In genomic region chr7:121323934-121324333, GRCh38 we compare ENCODE assay signal across 23 cellular contexts. TPM values are rescaled to one million over a fixed set of nuclear protein-coding genes. Genes with fewer than 3 reads are reported as not detected.
DNase-seq lines count a peak whose midpoint lies in the region; ATAC-seq, FAIRE-seq and TF ChIP-seq lines count a peak whose summit lies in the region.
"Had no signal": no experiment of that assay in that cellular context is flagged by ENCODE, and none has a peak within 500 bp of the region (broad histone marks: within the 10 kb centered on the region; RNA-seq: fewer than 3 reads in every experiment).

No MANE protein-coding gene starts in this region.

- H3K27ac ChIP-seq in BLaER1 (peak overlapping the region; percentile 99; the same call in 1 of the 2 replicates), HEK293 (ENCODE audit: extremely low read depth, low read depth, low read length) (no peak overlapping the region), H1 (ENCODE audit: low read depth, low read length) (no peak overlapping the region), heart left ventricle (no peak overlapping the region)
- H3K27ac ChIP-seq: HL-60 had no signal

- H2BK120ac ChIP-seq in H1 (replicated peaks; ENCODE audit: low read depth, low read length) = no peak overlapping the region

- H2BK15ac ChIP-seq in H1 (ENCODE audit: low read length) = no peak overlapping the region

- H3K9ac ChIP-seq in BLaER1 = peak overlapping the region; percentile 99
- no peak overlapping the region for H3K9ac ChIP-seq in H1 (replicated peaks in 1 of 4; ENCODE audit: extremely low read depth in 1 of 4, low read depth in 3 of 4, low read length in 3 of 4)

- H2BK12ac ChIP-seq in H1 (ENCODE audit: low read depth, low read length) = no peak overlapping the region

- H2AK5ac ChIP-seq in H1 (ENCODE audit: low read depth, low read length) = no peak overlapping the region

- ATAC-seq in stimulated activated memory B cell treated with anti-CD40 and anti-IgM and Interleukin-4, amounts not matched to agents 10 μg/mL and 1 μg/mL and 100 μg/mL, for 72 hours = no peak
- ATAC-seq in HG03095 (IDR thresholded peaks at IDR 0.05; ENCODE audit: unreplicated experiment) (no peak), HG03139 (IDR thresholded peaks at IDR 0.05; ENCODE audit: unreplicated experiment) (no peak), heart left ventricle (no peak)

- peak overlapping the region; percentile 18 for H3K27ac Mint-ChIP-seq in stimulated activated memory B cell treated with anti-CD40 and anti-IgM and Interleukin-4, amounts not matched to agents 10 μg/mL and 1 μg/mL and 100 μg/mL, for 72 hours
- H3K27ac Mint-ChIP-seq: CD4-positive, CD25-positive, alpha-beta regulatory T cell; CD8-positive, alpha-beta memory T cell; H9 had no signal

- H3K56ac ChIP-seq in H1 (replicated peaks; ENCODE audit: insufficient read length, low read depth, low read length) = no peak overlapping the region

- peak overlapping the region; percentile 76 for H3K4me2 ChIP-seq in BLaER1
- no peak overlapping the region for H3K4me2 ChIP-seq in H1 (ENCODE audit: insufficient read depth in 1 of 2, low read depth in 2 of 2, low read length in 2 of 2)

- H3K23ac ChIP-seq in H1 (ENCODE audit: insufficient read length) = no peak overlapping the region

- H3K4me1 ChIP-seq in BLaER1 = peaks cover 67% of the 10 kb centered on the region
- peaks cover 15% of the 10 kb centered on the region for H3K4me1 ChIP-seq in HEK293 (ENCODE audit: control insufficient read depth, insufficient read depth, low read length)
- H3K4me1 ChIP-seq in H1 (replicated peaks in 1 of 4; ENCODE audit: control insufficient read depth in 3 of 4, insufficient read depth in 4 of 4, low read length in 3 of 4) = no peaks in the 10 kb centered on the region
- peaks cover 0 to 5% (median 0%) of the 10 kb centered on the region in 12 donors for H3K4me1 ChIP-seq in heart left ventricle

- 93% methylated on average over 3 of the region's 3 CpGs; no CpG with 5 or more reads in 1 of the 2 experiments for WGBS in H1 (ENCODE audit: extremely low coverage in 1 of 2, insufficient coverage in 1 of 2, insufficient read length in 1 of 2, insufficient replicate concordance in 2 of 2, low coverage in 1 of 2, low lambda C conversion rate in 2 of 2, missing lambda C conversion rate in 1 of 2), 2 experiments
- 38 to 55% (median 54%) methylated on average over 3 of the region's 3 CpGs for WGBS in heart left ventricle, 4 donors

- no peak overlapping the region for H3K14ac ChIP-seq in H1 (ENCODE audit: insufficient read length)

- no peak overlapping the region for H4K8ac ChIP-seq in H1 (ENCODE audit: extremely low read depth, insufficient read depth, low read length)

- H4K91ac ChIP-seq in H1 (replicated peaks; ENCODE audit: insufficient read length, low read length) = no peak overlapping the region

- POLR2A ChIA-PET in HEK293 (lab: Yijun Ruan, JAX) (no interaction called here), H1 (lab: Charles Lee; ENCODE audit: partially characterized antibody) (no interaction called here)

- H4K20me1 ChIP-seq in BLaER1 (peaks cover 83% of the 10 kb centered on the region), H1 (replicated peaks in 1 of 2; ENCODE audit: control insufficient read depth in 1 of 2, insufficient read depth in 2 of 2, low read length in 2 of 2) (no peaks in the 10 kb centered on the region)

- TF ChIP-seq RAD21 in H1 (IDR thresholded peaks at IDR 0.05 in 1 of 2, conservative IDR thresholded peaks at IDR 0.05 in 1 of 2; ENCODE audit: low read depth in 2 of 2, low read length in 2 of 2) = no peak

- H2AFZ ChIP-seq in H1 (ENCODE audit: low read length) = 0 out of 2 replicates have a peak overlapping the region, but pooled peaks have one; percentile 19

- H3K36me3 ChIP-seq in BLaER1 = peaks cover 64% of the 10 kb centered on the region
- H3K36me3 ChIP-seq in HEK293 (ENCODE audit: control insufficient read depth in 2 of 2, insufficient read depth in 1 of 2, low read length in 2 of 2) = no peaks in the 10 kb centered on the region
- no peaks in the 10 kb centered on the region for H3K36me3 ChIP-seq in H1 (ENCODE audit: control insufficient read depth in 2 of 4, insufficient read depth in 4 of 4, low read length in 3 of 4)
- no peaks in the 10 kb centered on the region for H3K36me3 ChIP-seq in heart left ventricle

- H3K23me2 ChIP-seq in H1 (ENCODE audit: low read depth, low read length) = peaks cover 1% of the 10 kb centered on the region; the same call in 1 of the 2 replicates

- no peak overlapping the region for H4K5ac ChIP-seq in H1 (ENCODE audit: insufficient read length, low read depth, low read length)

- no peak overlapping the region for H2BK5ac ChIP-seq in H1 (ENCODE audit: low read depth, low read length)

- intact Hi-C loops in heart left ventricle (cut with DNase I) = no loop called here

- H3K79me2 ChIP-seq in H1 (ENCODE audit: control insufficient read depth in 1 of 2, insufficient read depth in 2 of 2, low read length in 2 of 2) = no peaks in the 10 kb centered on the region

- no peak for TF ChIP-seq EP300 in H1 (IDR thresholded peaks at IDR 0.05; ENCODE audit: borderline replicate concordance in 1 of 2, low read depth in 2 of 2, low read length in 2 of 2)

- FAIRE-seq in H1 (lab: Jason Lieb, UNC) = no peak
- FAIRE-seq: GM12891 had no signal

- H3K36me3 Mint-ChIP-seq in stimulated activated memory B cell treated with anti-CD40 and anti-IgM and Interleukin-4, amounts not matched to agents 10 μg/mL and 1 μg/mL and 100 μg/mL, for 72 hours = peaks cover 30% of the 10 kb centered on the region
- H3K36me3 Mint-ChIP-seq: CD4-positive, CD25-positive, alpha-beta regulatory T cell; CD8-positive, alpha-beta memory T cell had no signal

- peaks cover 24% of the 10 kb centered on the region for H3K27me3 ChIP-seq in BLaER1
- H3K27me3 ChIP-seq in H1 (replicated peaks in 1 of 4; ENCODE audit: control insufficient read depth in 3 of 4, extremely low read depth in 1 of 4, insufficient read depth in 3 of 4, low read length in 3 of 4) = peaks cover 0 to 9% (median 4%) of the 10 kb centered on the region in 4 experiments; a peak in 4 of 7 replicates
- peaks cover 0 to 21% (median 12%) of the 10 kb centered on the region in 9 donors for H3K27me3 ChIP-seq in heart left ventricle

- H3K4me3 Mint-ChIP-seq in stimulated activated memory B cell treated with anti-CD40 and anti-IgM and Interleukin-4, amounts not matched to agents 10 μg/mL and 1 μg/mL and 100 μg/mL, for 72 hours = no peak overlapping the region
- H3K4me3 Mint-ChIP-seq: CD4-positive, CD25-positive, alpha-beta regulatory T cell; CD8-positive, alpha-beta memory T cell; H9 had no signal

- H2BK20ac ChIP-seq in H1 (ENCODE audit: low read length) = no peak overlapping the region

- no peaks in the 10 kb centered on the region for H3K79me1 ChIP-seq in H1 (ENCODE audit: low read depth, low read length)

- peaks cover 3% of the 10 kb centered on the region for H3K9me3 Mint-ChIP-seq in stimulated activated memory B cell treated with anti-CD40 and anti-IgM and Interleukin-4, amounts not matched to agents 10 μg/mL and 1 μg/mL and 100 μg/mL, for 72 hours
- H3K9me3 Mint-ChIP-seq: CD8-positive, alpha-beta memory T cell; H9 had no signal

- H3K4me3 ChIP-seq in BLaER1 (peak overlapping the region; percentile 78), HEK293 (ENCODE audit: low read depth, low read length) (no peak overlapping the region), H1 (ENCODE audit: extremely low read depth in 1 of 4, insufficient read depth in 2 of 4, low read depth in 3 of 4, low read length in 4 of 4) (no peak overlapping the region), heart left ventricle (no peak overlapping the region)

- H3K27me3 Mint-ChIP-seq in stimulated activated memory B cell treated with anti-CD40 and anti-IgM and Interleukin-4, amounts not matched to agents 10 μg/mL and 1 μg/mL and 100 μg/mL, for 72 hours = no peaks in the 10 kb centered on the region

- no peaks in the 10 kb centered on the region for H3K9me3 ChIP-seq in BLaER1
- H3K9me3 ChIP-seq in HEK293 (ENCODE audit: control insufficient read depth, insufficient read depth, low read depth, low read length) = no peaks in the 10 kb centered on the region
- no peaks in the 10 kb centered on the region for H3K9me3 ChIP-seq in H1 (ENCODE audit: insufficient read depth in 2 of 2, low read depth in 1 of 2, low read length in 1 of 2)
- no peaks in the 10 kb centered on the region for H3K9me3 ChIP-seq in heart left ventricle

- TF ChIP-seq CTCF in HEK293 (tag by site-specific recombination; IDR thresholded peaks at IDR 0.05) = no peak
- no peak for TF ChIP-seq CTCF in H1 (IDR thresholded peaks at IDR 0.05; ENCODE audit: control extremely low read depth in 1 of 3, insufficient read depth in 1 of 3, low read depth in 1 of 3, low read length in 3 of 3)
- no peak for TF ChIP-seq CTCF in heart left ventricle (IDR thresholded peaks at IDR 0.05)

- peaks cover 53% of the 10 kb centered on the region for H3K4me1 Mint-ChIP-seq in stimulated activated memory B cell treated with anti-CD40 and anti-IgM and Interleukin-4, amounts not matched to agents 10 μg/mL and 1 μg/mL and 100 μg/mL, for 72 hours

- no peak overlapping the region for H3K4ac ChIP-seq in H1 (replicated peaks; ENCODE audit: insufficient read length, low read depth, low read length)

- TF ChIP-seq POLR2A in H1 (IDR thresholded peaks at IDR 0.05; ENCODE audit: control extremely low read depth in 1 of 2, low read depth in 2 of 2, low read length in 2 of 2) (no peak), heart left ventricle (IDR thresholded peaks at IDR 0.05) (no peak)

- H3K18ac ChIP-seq in H1 (ENCODE audit: extremely low read depth, low read length) = no peak overlapping the region

- CTCF ChIA-PET in HEK293 (lab: Yijun Ruan, JAX) = interaction anchor here (0.9 kb wide), 1 partner anchor 35 kb away, joined by 3 read pairs; no protein-coding TSS in a partner anchor
- CTCF ChIA-PET in H1 (lab: Charles Lee; ENCODE audit: partially characterized antibody) = interaction anchor here (0.8 kb wide), 1 partner anchor 223 kb away, joined by 3 read pairs; no protein-coding TSS in a partner anchor

- DNase-seq in H1 (ENCODE audit: low read depth in 1 of 2, low spot score in 2 of 2) = no peak
- DNase-seq in heart left ventricle = no peak
- DNase-seq: 8988T; C1 segment of cervical spinal cord; CD4-positive, CD25-positive, alpha-beta regulatory T cell; CD8-positive, alpha-beta memory T cell; COR-L47; DMS 273 treated with DMSO at 0.1 percent for 48 hours; DMS53; DND-41; EL; GOT3; H9 had no signal

RNA-seq across cellular contexts. Expression of gene WNT16, which starts 4.9 kb away (rescaled TPM):
- total RNA-seq in H1 (2021; fragmentation: NEBNext Ultra II Directional; extraction: Animal tissue kit (Norgen Biotek cat#: 25700)) = 0.52 and 0.61 TPM in 2 replicates
- polyA plus RNA-seq in H1 (2011; rRNA removed) (0.11 and 0.33 TPM in 2 replicates), heart left ventricle (not detected)
- 0.34 TPM for polyA plus RNA-seq in H1 (2011; cell fraction: cytosol; rRNA removed)
- polyA plus RNA-seq in H1 (2011; cell fraction: nucleus; rRNA removed) = 0.37 TPM
- polyA plus RNA-seq in H1 (2012, experiment 1 of 2) = 0.34 to 0.52 TPM (median 0.48 TPM) in 4 replicates
- 0.07 TPM for polyA plus RNA-seq in H1 (2012, experiment 2 of 2)
- 0.26 TPM for polyA plus RNA-seq in H1 (2013, experiment 1 of 2)
- 0.15 TPM for polyA plus RNA-seq in H1 (2013, experiment 2 of 2)
- 0.98 and 1.5 TPM in 2 replicates for polyA minus RNA-seq in H1 (2011; rRNA and poly(A)+ RNA removed)
- polyA minus RNA-seq in H1 (2011; cell fraction: cytosol; rRNA and poly(A)+ RNA removed) = 1.0 TPM
- polyA minus RNA-seq in H1 (2011; cell fraction: nucleus; rRNA and poly(A)+ RNA removed) = 1.4 TPM
- total RNA-seq in heart left ventricle = under 1 TPM in 1 of 9 donors, not detected in 8; 0.19 TPM
- total RNA-seq: A673; CD4-positive, CD25-positive, alpha-beta regulatory T cell; G401; H9; HT1080 had no signal
- polyA plus RNA-seq: CD8-positive, alpha-beta memory T cell had no signal
